16 cellular contexts compared by ENCODE assay signal in the genomic region with DNA sequence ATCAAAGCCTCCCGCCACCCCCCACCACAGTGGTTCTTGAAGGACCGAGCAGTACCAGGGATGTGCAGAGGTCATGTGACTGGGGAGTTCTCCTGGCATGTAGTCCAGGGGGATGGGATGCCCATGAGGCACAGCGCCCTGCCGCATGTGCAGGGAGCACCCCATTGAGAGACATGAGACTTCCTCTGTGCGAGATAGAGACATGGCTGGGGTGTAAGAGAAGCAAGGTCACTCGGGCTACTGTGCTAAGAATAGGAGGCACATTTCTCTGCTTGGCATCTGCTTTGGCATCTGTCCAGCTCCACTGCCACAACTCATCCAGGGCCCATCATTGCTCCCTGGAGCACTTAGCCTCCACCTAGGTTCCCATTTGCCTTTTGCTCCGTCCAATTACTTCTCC. TPM values are rescaled to one million over a fixed set of nuclear protein-coding genes. Genes with fewer than 3 reads are reported as not detected.
DNase-seq lines count a peak whose midpoint lies in the region; ATAC-seq and TF ChIP-seq lines count a peak whose summit lies in the region.
"Had no signal": no experiment of that assay in that cellular context is flagged by ENCODE, and none has a peak within 500 bp of the region (broad histone marks: within the 10 kb centered on the region; RNA-seq: fewer than 3 reads in every experiment).

No MANE protein-coding gene starts in this region.

- no peaks in the 10 kb centered on the region for H3K27me3 ChIP-seq in CD4-positive, alpha-beta memory T cell (ENCODE audit: insufficient read depth, low read length)
- peaks cover 49% of the 10 kb centered on the region for H3K27me3 ChIP-seq in foreskin keratinocyte
- H3K27me3 ChIP-seq in MG63: no peaks in the 10 kb centered on the region

- H3K9me3 Mint-ChIP-seq in CD14-positive monocyte (peaks cover 0 to 10% (median 3%) of the 10 kb centered on the region in 7 donors), naive B cell (peaks cover 0 to 1% (median 0%) of the 10 kb centered on the region in 7 donors)
- H3K9me3 Mint-ChIP-seq in CD4-positive, alpha-beta memory T cell: no peaks in the 10 kb centered on the region

- peaks cover 8% of the 10 kb centered on the region for H3K4me1 ChIP-seq in CD4-positive, alpha-beta memory T cell (ENCODE audit: insufficient read depth, low read length)
- H3K4me1 ChIP-seq in foreskin keratinocyte: peaks cover 6% of the 10 kb centered on the region
- H3K4me1 ChIP-seq: parathyroid adenoma had no signal

- peak overlapping the region; percentile 54 to 86 for H3K4me3 Mint-ChIP-seq in CD14-positive monocyte
- peak overlapping the region in 7 of 8 donors; percentile 44 to 78 (median 60) for H3K4me3 Mint-ChIP-seq in CD4-positive, alpha-beta memory T cell
- H3K4me3 Mint-ChIP-seq in naive B cell: peak overlapping the region in 5 of 8 donors; percentile 3 to 82 (median 57)

- CTCF ChIA-PET in CD4-positive, alpha-beta memory T cell (lab: Charles Lee; ENCODE audit: partially characterized antibody): no interaction called here
- CTCF ChIA-PET in RWPE1 (lab: Yijun Ruan, JAX): no interaction called here

- no peak for DNase-seq in CD14-positive monocyte (ENCODE audit: low spot score)
- DNase-seq in CD4-positive, alpha-beta memory T cell: no peak
- no peak for DNase-seq in RWPE1 (ENCODE audit: low spot score)
- DNase-seq in naive B cell: no peak
- DNase-seq in foreskin keratinocyte: no peak
- no peak for DNase-seq in MG63
- DNase-seq: activated CD4-positive, CD25-positive, alpha-beta regulatory T cell treated with anti-CD3 and anti-CD28 coated beads, Interleukin-2, amount 50 U/mL, for 72 hours; activated T-cell treated with anti-CD3 and anti-CD28 coated beads, Interleukin-2, amount 50 U/mL, for 48 hours; amygdala; mesenchymal stem cell; NCI-H1436 treated with DMSO at 0.1 percent for 48 hours; NCI-H526 treated with DMSO at 0.1 percent for 48 hours had no signal

- no peaks in the 10 kb centered on the region for H3K9me3 ChIP-seq in CD4-positive, alpha-beta memory T cell (ENCODE audit: control insufficient read depth in 1 of 2, low read length in 2 of 2)
- H3K9me3 ChIP-seq in MG63: 0 out of 2 replicates have a peak, but pooled peaks cover 4% of the 10 kb centered on the region
- H3K9me3 ChIP-seq: BLaER1 had no signal

- intact Hi-C loops in CD14-positive monocyte (cut with micrococcal nuclease): no loop called here
- intact Hi-C loops in CD4-positive, alpha-beta memory T cell (cut with micrococcal nuclease): no loop called here

- ATAC-seq in naive B cell (ENCODE audit: low read depth in 2 of 2): no peak
- ATAC-seq in foreskin keratinocyte: no peak
- no peak for ATAC-seq in HG03108 (IDR thresholded peaks at IDR 0.05; ENCODE audit: unreplicated experiment)

- H3K27ac ChIP-seq in CD4-positive, alpha-beta memory T cell (ENCODE audit: low read depth, low read length): no peak overlapping the region
- H3K27ac ChIP-seq in RWPE1: peak overlapping the region; percentile 2; the same call in 1 of the 2 replicates
- no peak overlapping the region for H3K27ac ChIP-seq in foreskin keratinocyte
- H3K27ac ChIP-seq: BLaER1, parathyroid adenoma had no signal

- H3K4me1 Mint-ChIP-seq in CD14-positive monocyte (peaks cover 10% of the 10 kb centered on the region), naive B cell (peaks cover 11 to 16% (median 16%) of the 10 kb centered on the region in 3 donors)
- H3K4me1 Mint-ChIP-seq in CD4-positive, alpha-beta memory T cell: peaks cover 6 to 13% (median 7%) of the 10 kb centered on the region in 4 donors

- TF ChIP-seq CTCF in CD14-positive monocyte (IDR thresholded peaks at IDR 0.05) (no peak), RWPE1 (conservative IDR thresholded peaks at IDR 0.05; ENCODE audit: low read depth) (no peak), foreskin keratinocyte (conservative IDR thresholded peaks at IDR 0.05) (no peak)

- H3K36me3 Mint-ChIP-seq in CD14-positive monocyte (peaks cover 4% of the 10 kb centered on the region in 2 donors), naive B cell (peaks cover 0 to 4% of the 10 kb centered on the region in 2 donors)
- H3K36me3 Mint-ChIP-seq in CD4-positive, alpha-beta memory T cell: peaks cover 0 to 1% of the 10 kb centered on the region in 2 donors

- H3K36me3 ChIP-seq in CD4-positive, alpha-beta memory T cell (ENCODE audit: insufficient read depth, low read length): no peaks in the 10 kb centered on the region
- H3K36me3 ChIP-seq in MG63: no peaks in the 10 kb centered on the region
- H3K36me3 ChIP-seq: BLaER1 had no signal

- POLR2A ChIA-PET in CD4-positive, alpha-beta memory T cell (lab: Charles Lee; ENCODE audit: partially characterized antibody): no interaction called here
- POLR2A ChIA-PET in RWPE1 (lab: Yijun Ruan, JAX; ENCODE audit: low non-redundant PET): no interaction called here

- no peak overlapping the region for H3K4me3 ChIP-seq in CD4-positive, alpha-beta memory T cell (ENCODE audit: low read length in 2 of 2)
- no peak overlapping the region for H3K4me3 ChIP-seq in MG63
- H3K4me3 ChIP-seq: BLaER1 had no signal

- H3K27me3 Mint-ChIP-seq in CD14-positive monocyte (ENCODE audit: low read depth in 3 of 3) (peaks cover 51 to 66% (median 61%) of the 10 kb centered on the region in 3 donors), naive B cell (peaks cover 47 to 65% (median 58%) of the 10 kb centered on the region in 3 donors)
- H3K27me3 Mint-ChIP-seq in CD4-positive, alpha-beta memory T cell: peaks cover 2 to 20% of the 10 kb centered on the region in 2 donors

- H3K27ac Mint-ChIP-seq in CD14-positive monocyte (no peak overlapping the region), naive B cell (no peak overlapping the region)
- no peak overlapping the region for H3K27ac Mint-ChIP-seq in CD4-positive, alpha-beta memory T cell

RNA-seq across cellular contexts. Expression of a gene that starts 2.4 kb away (rescaled TPM):
- polyA plus RNA-seq in CD14-positive monocyte (not detected), naive B cell (ENCODE audit: low read depth in 6 of 6) (not detected), foreskin keratinocyte (0.67 and 1.8 TPM in 2 replicates)
- total RNA-seq in CD4-positive, alpha-beta memory T cell: under 1 TPM; 0.11 to 0.26 TPM
- not detected for polyA plus RNA-seq in CD4-positive, alpha-beta memory T cell
- total RNA-seq in foreskin keratinocyte: 0.75 and 1.9 TPM in 2 replicates
- total RNA-seq in MG63 (2014; rRNA removed; shearing (Covaris generic); ENCODE audit: low replicate concordance): 11.6 and 15.7 TPM in 2 replicates

RNA-seq across cellular contexts. Expression of a gene that starts 20.9 kb away (rescaled TPM):
- polyA plus RNA-seq in CD14-positive monocyte (not detected), naive B cell (ENCODE audit: low read depth in 6 of 6) (not detected), foreskin keratinocyte (not detected in 2 replicates)
- not detected for total RNA-seq in CD4-positive, alpha-beta memory T cell
- not detected for polyA plus RNA-seq in CD4-positive, alpha-beta memory T cell
- total RNA-seq in foreskin keratinocyte: 0.04 TPM in 1 of 2 replicates, not detected in the other
- total RNA-seq in MG63 (2014; rRNA removed; shearing (Covaris generic); ENCODE audit: low replicate concordance): 0.23 TPM in 1 of 2 replicates, not detected in the other
- total RNA-seq: T-helper 2 cell treated with Interferon-gamma antibody and Interleukin-4, amounts not matched to agents 100 ng/mL and 5 ng/mL, for 36 hours had no signal

RNA-seq across cellular contexts. Expression of a gene that starts 31.9 kb away (rescaled TPM):
- 10 to 100 TPM; 10.0 to 10.5 TPM for polyA plus RNA-seq in CD14-positive monocyte
- 10 to 100 TPM; 40.6 to 40.7 TPM for total RNA-seq in CD4-positive, alpha-beta memory T cell
- polyA plus RNA-seq in CD4-positive, alpha-beta memory T cell: 10 to 100 TPM; 22.9 to 28.2 TPM
- 10 to 100 TPM; 14.4 to 30.1 (median 24.1) TPM for polyA plus RNA-seq in naive B cell (ENCODE audit: low read depth in 6 of 6)
- 21.7 and 24.1 TPM in 2 replicates for total RNA-seq in foreskin keratinocyte
- polyA plus RNA-seq in foreskin keratinocyte: 23.0 and 24.5 TPM in 2 replicates
- total RNA-seq in MG63 (2014; rRNA removed; shearing (Covaris generic); ENCODE audit: low replicate concordance): 18.2 and 22.1 TPM in 2 replicates

RNA-seq across cellular contexts. Expression of a gene that starts 54.2 kb away (rescaled TPM):
- polyA plus RNA-seq in CD14-positive monocyte: 100 to 1,000 TPM in 1 of 2 donors, 10 to 100 TPM in 1; 79.0 to 106 TPM
- 100 to 1,000 TPM; 234 to 247 TPM for total RNA-seq in CD4-positive, alpha-beta memory T cell
- polyA plus RNA-seq in CD4-positive, alpha-beta memory T cell: 100 to 1,000 TPM in 1 of 2 donors, 10 to 100 TPM in 1; 72.5 to 125 TPM
- polyA plus RNA-seq in naive B cell (ENCODE audit: low read depth in 6 of 6): 100 to 1,000 TPM; 176 to 273 (median 216) TPM
- total RNA-seq in foreskin keratinocyte: 39.7 and 47.8 TPM in 2 replicates
- polyA plus RNA-seq in foreskin keratinocyte: 46.0 and 53.0 TPM in 2 replicates
- total RNA-seq in MG63 (2014; rRNA removed; shearing (Covaris generic); ENCODE audit: low replicate concordance): 42.0 and 57.2 TPM in 2 replicates
